In the genomic region with DNA sequence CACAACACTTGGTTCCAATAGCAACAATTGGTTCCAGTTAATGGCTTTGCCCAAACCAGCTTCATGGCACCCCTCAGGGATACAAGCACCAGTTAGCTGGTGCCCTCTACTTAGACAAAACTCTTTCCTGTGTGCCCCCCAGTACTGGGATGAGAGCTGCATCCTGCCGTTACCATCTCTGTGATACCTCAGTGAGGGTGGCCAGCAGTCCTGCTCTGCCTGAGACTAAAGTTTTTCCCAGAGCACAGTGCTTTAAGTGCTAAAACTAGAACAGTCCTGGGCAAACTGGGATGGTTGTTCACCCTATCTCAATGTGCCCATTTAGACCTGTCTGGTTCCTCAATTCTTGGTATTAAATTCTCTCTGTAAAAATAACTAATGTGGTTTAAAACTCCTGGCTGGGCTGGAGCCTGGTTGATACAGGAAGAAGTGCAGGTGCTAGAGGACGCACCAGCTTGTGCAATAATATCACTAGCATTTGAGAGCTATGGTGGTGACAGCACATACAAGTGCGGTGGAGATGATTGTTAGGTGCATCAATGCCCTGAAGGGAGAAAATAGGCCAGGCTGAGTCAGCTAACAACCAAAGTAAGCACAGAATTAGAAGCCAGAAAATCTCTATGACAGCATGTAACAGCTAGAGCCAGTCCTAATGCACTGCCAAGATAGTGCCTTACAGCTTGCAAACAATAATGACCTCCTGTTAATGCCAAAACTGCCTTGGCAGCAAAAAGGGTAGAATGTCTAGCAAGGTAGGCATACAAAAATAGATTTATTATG, we compare ENCODE assay signal across 18 cellular contexts.
DNase-seq lines count a peak whose midpoint lies in the region; ATAC-seq and TF ChIP-seq lines count a peak whose summit lies in the region.
"Had no signal": no experiment of that assay in that cellular context is flagged by ENCODE, and none has a peak within 500 bp of the region (broad histone marks: within the 10 kb centered on the region; RNA-seq: fewer than 3 reads in every experiment).

No MANE protein-coding gene starts in this region.

- H3K9ac ChIP-seq in colonic mucosa (ENCODE audit: low read depth in 2 of 2, low read length in 2 of 2) = no peak overlapping the region

- in situ Hi-C loops in ACHN (cut with HindIII; ENCODE audit: low pct_ligation_motif_present, low pct_unique_long_range_greater_than_20kb, low sequenced_read_pairs) = no loop called here

- DNase-seq in AG20443 (ENCODE audit: low spot score) (peak; percentile 7), NCI-H1694 (lab: John Stamatoyannopoulos, UW) (peak; percentile 49), colonic mucosa (peak; percentile 8), lower leg skin (ENCODE audit: low spot score in 2 of 2) (peak; percentile 32 to 66), ACHN (no peak), tibial artery (no peak), GDM1 (lab: John Stamatoyannopoulos, UW) (no peak)
- DNase-seq: activated B cell treated with CpG ODN at 0.5 μM for 24 hours; activated T-cell treated with anti-CD3 and anti-CD28 coated beads, Interleukin-2, amount 50 U/mL, for 72 hours; DMS 273 treated with DMSO at 0.1 percent for 48 hours; mesendoderm; NCI-H510A treated with DMSO at 0.1 percent for 48 hours; ovary; stimulated activated CD4-positive, alpha-beta T cell treated with anti-CD3 and anti-CD28 coated beads, Interleukin-2, amount 100 ng/mL, for 24 hours had no signal

- TF ChIP-seq POLR2A in lower leg skin (IDR thresholded peaks at IDR 0.05) = no peak

- H3K27me3 ChIP-seq in colonic mucosa = no peaks in the 10 kb centered on the region
- H3K27me3 ChIP-seq in tibial artery = no peaks in the 10 kb centered on the region
- H3K27me3 ChIP-seq: ovary had no signal

- H3K9me3 ChIP-seq in colonic mucosa = no peaks in the 10 kb centered on the region
- no peaks in the 10 kb centered on the region for H3K9me3 ChIP-seq in tibial artery
- H3K9me3 ChIP-seq: ovary, SJSA1 had no signal

- H3K4me3 ChIP-seq in colonic mucosa = no peak overlapping the region
- no peak overlapping the region for H3K4me3 ChIP-seq in lower leg skin (ENCODE audit: low read depth, poor library complexity, severe bottlenecking)
- no peak overlapping the region for H3K4me3 ChIP-seq in tibial artery
- H3K4me3 ChIP-seq: GM12878, ovary, SJSA1 had no signal

- H3K36me3 ChIP-seq in colonic mucosa (no peaks in the 10 kb centered on the region), tibial artery (no peaks in the 10 kb centered on the region)
- H3K36me3 ChIP-seq: ovary, SJSA1 had no signal

- TF ChIP-seq CTCF in colonic mucosa (IDR thresholded peaks at IDR 0.05) (no peak), lower leg skin (IDR thresholded peaks at IDR 0.05) (no peak), tibial artery (IDR thresholded peaks at IDR 0.05) (no peak)

- intact Hi-C loops in colonic mucosa (cut with DNase I) (no loop called here), lower leg skin (cut with DNase I; ENCODE audit: low total_unique reads) (no loop called here), tibial artery (cut with DNase I; ENCODE audit: low total_unique reads) (no loop called here)

- ATAC-seq in HG03045 (IDR thresholded peaks at IDR 0.05; ENCODE audit: unreplicated experiment) = no peak
- ATAC-seq: activated T-cell treated with anti-CD3 and anti-CD28 coated beads, Interleukin-2, amount 50 U/mL, for 72 hours; GM12878; stimulated activated effector memory CD8-positive, alpha-beta T cell treated with anti-CD3 and anti-CD28 coated beads, Interleukin-12 subunit alpha, Interleukin-12 subunit beta, amount 100 ng/mL, for 72 hours had no signal

- 61 to 70% methylated on average over 3 of the region's 3 CpGs for WGBS in lower leg skin, 2 donors

- H3K27ac ChIP-seq in colonic mucosa (no peak overlapping the region), tibial artery (no peak overlapping the region)
- H3K27ac ChIP-seq: ovary, SJSA1 had no signal

- H3K4me1 ChIP-seq in colonic mucosa (no peaks in the 10 kb centered on the region), tibial artery (no peaks in the 10 kb centered on the region)
- H3K4me1 ChIP-seq: SJSA1 had no signal

Comparison
In these comparisons a context has a peak if more than half of its experiments do, and no peak if none do; other contexts are left out.
1. DNase-seq: peak in AG20443 (single experiment), NCI-H1694 (single experiment), colonic mucosa (single experiment) and lower leg skin (2 of 2); none in ACHN (single experiment), tibial artery (0 of 2) and GDM1 (single experiment).